ENCODE assay signal across 20 cellular contexts in the genomic region with DNA sequence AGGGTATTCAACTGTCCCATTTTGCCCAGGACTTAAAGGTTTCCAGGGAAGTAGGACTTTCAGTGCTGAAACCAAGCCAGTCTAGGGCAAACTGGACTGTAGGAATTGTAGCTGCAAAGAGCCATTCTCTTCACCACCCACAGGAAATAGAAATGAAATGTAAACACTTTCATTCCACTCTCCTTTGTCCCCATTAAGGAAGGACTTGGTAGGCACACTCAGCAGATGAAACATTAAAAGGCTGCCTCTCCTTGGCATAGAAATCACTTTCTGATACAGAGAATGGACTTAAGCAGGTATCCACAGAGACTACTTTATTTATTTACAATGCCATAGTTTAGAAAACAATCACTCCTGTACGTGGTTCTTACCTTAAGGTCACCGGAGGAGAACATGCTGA.
DNase-seq lines count a peak whose midpoint lies in the region; ATAC-seq lines count a peak whose summit lies in the region.
"Had no signal": no experiment of that assay in that cellular context is flagged by ENCODE, and none has a peak within 500 bp of the region (broad histone marks: within the 10 kb centered on the region; RNA-seq: fewer than 3 reads in every experiment).

No MANE protein-coding gene starts in this region.

- H3K36me3 Mint-ChIP-seq in activated T-cell treated with anti-CD3 and anti-CD28 coated beads, Interleukin-2, amount 50 U/mL, for 24 hours (ENCODE audit: low read depth) = peaks cover 90% of the 10 kb centered on the region
- peaks cover 44% of the 10 kb centered on the region for H3K36me3 Mint-ChIP-seq in central memory CD8-positive, alpha-beta T cell (ENCODE audit: insufficient read depth)

- H3K4me3 Mint-ChIP-seq in activated T-cell treated with anti-CD3 and anti-CD28 coated beads, Interleukin-2, amount 50 U/mL, for 24 hours = no peak overlapping the region
- no peak overlapping the region for H3K4me3 Mint-ChIP-seq in central memory CD8-positive, alpha-beta T cell
- H3K4me3 Mint-ChIP-seq: activated T-helper 1 cell treated with anti-CD3 and anti-CD28 coated beads, Interleukin-12 subunit alpha, Interleukin-12 subunit beta, Interleukin-2, Interleukin-4 antibody, amounts not matched to agents 30 ng/mL and 10 ng/mL and 1 ng/mL, durations not matched to agents 14 hours and 24 hours and 36 hours; brain; nephron; T-helper 2 cell treated with Interferon-gamma antibody and Interleukin-4, amounts not matched to agents 5 μg/mL and 100 μg/mL, for 36 hours had no signal

- H3K4me1 Mint-ChIP-seq in activated T-cell treated with anti-CD3 and anti-CD28 coated beads, Interleukin-2, amount 50 U/mL, for 24 hours (ENCODE audit: low read depth) = peaks cover 20% of the 10 kb centered on the region
- no peaks in the 10 kb centered on the region for H3K4me1 Mint-ChIP-seq in central memory CD8-positive, alpha-beta T cell
- H3K4me1 Mint-ChIP-seq: nephron had no signal

- no peak for DNase-seq in activated T-cell treated with anti-CD3 and anti-CD28 coated beads, Interleukin-2, amount 50 U/mL, for 24 hours
- DNase-seq in activated T-cell treated with anti-CD3 and anti-CD28 coated beads for 4 hours (no peak), NCI-H345 treated with DMSO at 0.1 percent for 48 hours (lab: John Stamatoyannopoulos, UW; ENCODE audit: unreplicated experiment) (peak; percentile 12), renal cortical epithelial cell (ENCODE audit: low read depth) (peak; percentile 45), C1 segment of cervical spinal cord (lab: John Stamatoyannopoulos, UW) (no peak)
- no peak for DNase-seq in central memory CD8-positive, alpha-beta T cell (ENCODE audit: low spot score in 2 of 2)
- DNase-seq in stimulated activated CD4-positive, alpha-beta T cell treated with anti-CD3 and anti-CD28 coated beads, Interleukin-4, amount 100 ng/mL, for 1 hour = no peak
- DNase-seq: ACHN; activated CD4-positive, alpha-beta T cell treated with anti-CD3 and anti-CD28 coated beads for 48 hours; effector CD4-positive, alpha-beta T cell; NCI-H1048; NCI-H82; stimulated activated CD8-positive, alpha-beta memory T cell treated with anti-CD3 and anti-CD28 coated beads, Interleukin-4, amount 100 ng/mL, for 48 hours; tibial artery had no signal

- no peaks in the 10 kb centered on the region for H3K9me3 Mint-ChIP-seq in activated T-cell treated with anti-CD3 and anti-CD28 coated beads, Interleukin-2, amount 50 U/mL, for 24 hours
- no peaks in the 10 kb centered on the region for H3K9me3 Mint-ChIP-seq in central memory CD8-positive, alpha-beta T cell
- H3K9me3 Mint-ChIP-seq: brain, nephron had no signal

- H3K27me3 Mint-ChIP-seq in activated T-cell treated with anti-CD3 and anti-CD28 coated beads, Interleukin-2, amount 50 U/mL, for 24 hours = no peaks in the 10 kb centered on the region
- no peaks in the 10 kb centered on the region for H3K27me3 Mint-ChIP-seq in central memory CD8-positive, alpha-beta T cell
- H3K27me3 Mint-ChIP-seq: brain had no signal

- H3K27ac Mint-ChIP-seq in activated T-cell treated with anti-CD3 and anti-CD28 coated beads, Interleukin-2, amount 50 U/mL, for 24 hours = peak overlapping the region; percentile 70
- peak overlapping the region; percentile 19 for H3K27ac Mint-ChIP-seq in central memory CD8-positive, alpha-beta T cell (ENCODE audit: low read depth)
- H3K27ac Mint-ChIP-seq: activated T-helper 1 cell treated with anti-CD3 and anti-CD28 coated beads, Interleukin-12 subunit alpha, Interleukin-12 subunit beta, Interleukin-2, Interleukin-4 antibody, amounts not matched to agents 30 ng/mL and 10 ng/mL and 1 ng/mL, durations not matched to agents 14 hours and 24 hours and 36 hours; brain; nephron had no signal

- ATAC-seq in central memory CD8-positive, alpha-beta T cell (replicated peaks; ENCODE audit: extremely low read depth, poor library complexity, severe bottlenecking) = no peak
- no peak for ATAC-seq in GM19467 (IDR thresholded peaks at IDR 0.05; ENCODE audit: unreplicated experiment)
- ATAC-seq: Right ventricle myocardium inferior had no signal

Comparison
In these comparisons a context has a peak if more than half of its experiments do, and no peak if none do; other contexts are left out.
1. DNase-seq: peak in NCI-H345 treated with DMSO at 0.1 percent for 48 hours (single experiment) and renal cortical epithelial cell (single experiment); none in activated T-cell treated with anti-CD3 and anti-CD28 coated beads, Interleukin-2, amount 50 U/mL, for 24 hours (single experiment), activated T-cell treated with anti-CD3 and anti-CD28 coated beads for 4 hours (single experiment), central memory CD8-positive, alpha-beta T cell (0 of 2), C1 segment of cervical spinal cord (0 of 14) and stimulated activated CD4-positive, alpha-beta T cell treated with anti-CD3 and anti-CD28 coated beads, Interleukin-4, amount 100 ng/mL, for 1 hour (single experiment).